11 cellular contexts compared by ENCODE assay signal in the genomic region with DNA sequence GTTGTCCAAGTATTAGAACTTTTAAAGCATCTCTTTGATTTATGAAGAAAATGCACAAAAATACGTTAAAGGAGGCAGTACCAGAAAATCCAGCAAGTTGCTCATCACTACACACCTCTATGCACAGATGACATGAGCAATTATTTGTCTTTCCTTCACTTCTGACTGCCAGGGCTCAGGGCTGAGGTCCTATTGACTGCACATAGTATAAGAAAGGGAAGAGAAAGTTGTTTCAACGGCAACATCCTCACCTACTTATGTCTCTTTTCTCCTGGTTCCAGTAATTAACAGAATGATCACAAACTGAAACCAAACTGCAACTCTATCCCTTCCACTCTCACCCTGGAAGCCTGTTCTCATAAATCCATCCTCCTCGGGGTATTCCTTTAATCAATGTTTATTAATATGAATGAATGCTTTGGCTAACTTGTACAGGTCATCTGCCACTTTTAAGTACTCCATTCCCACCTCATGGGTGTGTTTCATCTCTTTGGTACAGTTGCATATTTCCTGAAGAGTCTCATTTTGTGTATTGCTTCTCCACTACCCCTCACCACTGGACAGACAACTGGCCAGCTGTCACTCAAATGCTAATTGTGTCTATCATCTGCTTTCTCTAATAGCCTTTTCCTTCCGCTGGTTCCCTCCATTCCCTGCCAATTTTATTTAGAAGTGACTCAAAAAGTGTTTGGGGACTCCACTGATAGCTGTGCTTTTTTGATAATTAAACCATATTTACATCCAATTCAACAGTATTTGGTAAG. TPM values are rescaled to one million over a fixed set of nuclear protein-coding genes. Genes with fewer than 3 reads are reported as not detected.
DNase-seq lines count a peak whose midpoint lies in the region; ATAC-seq and TF ChIP-seq lines count a peak whose summit lies in the region.
"Had no signal": no experiment of that assay in that cellular context is flagged by ENCODE, and none has a peak within 500 bp of the region (broad histone marks: within the 10 kb centered on the region; RNA-seq: fewer than 3 reads in every experiment).

No MANE protein-coding gene starts in this region.

- H3K36me3 Mint-ChIP-seq in activated T-cell treated with anti-CD3 and anti-CD28 coated beads, Interleukin-2, amount 50 U/mL, for 72 hours (ENCODE audit: insufficient read depth in 2 of 2) = peaks cover 22 to 36% of the 10 kb centered on the region in 2 donors
- peaks cover 37% of the 10 kb centered on the region for H3K36me3 Mint-ChIP-seq in activated naive CD8-positive, alpha-beta T cell treated with anti-CD3 and anti-CD28 coated beads, Interleukin-2, amount 10 ng/mL, durations not matched to agents 7 days and 5 days
- peaks cover 23 to 41% of the 10 kb centered on the region in 2 donors for H3K36me3 Mint-ChIP-seq in stimulated activated naive B cell treated with anti-CD40 and anti-IgM and Interleukin-4, amounts not matched to agents 10 μg/mL and 1 μg/mL and 100 μg/mL, for 72 hours
- H3K36me3 Mint-ChIP-seq in endothelial cell (ENCODE audit: low read depth, unreplicated experiment) = peaks cover 9% of the 10 kb centered on the region

- peak overlapping the region; percentile 94 for H3K27ac Mint-ChIP-seq in activated T-cell treated with anti-CD3 and anti-CD28 coated beads, Interleukin-2, amount 50 U/mL, for 72 hours
- H3K27ac Mint-ChIP-seq in activated naive CD8-positive, alpha-beta T cell treated with anti-CD3 and anti-CD28 coated beads, Interleukin-2, amount 10 ng/mL, durations not matched to agents 7 days and 5 days = peak overlapping the region; percentile 89
- H3K27ac Mint-ChIP-seq in stimulated activated naive B cell treated with anti-CD40 and anti-IgM and Interleukin-4, amounts not matched to agents 10 μg/mL and 1 μg/mL and 100 μg/mL, for 72 hours = peak overlapping the region; percentile 78
- H3K27ac Mint-ChIP-seq in endothelial cell (ENCODE audit: unreplicated experiment) = no peak overlapping the region

- no peaks in the 10 kb centered on the region for H3K27me3 Mint-ChIP-seq in activated T-cell treated with anti-CD3 and anti-CD28 coated beads, Interleukin-2, amount 50 U/mL, for 72 hours (ENCODE audit: low read depth)
- no peaks in the 10 kb centered on the region for H3K27me3 Mint-ChIP-seq in activated naive CD8-positive, alpha-beta T cell treated with anti-CD3 and anti-CD28 coated beads, Interleukin-2, amount 10 ng/mL, durations not matched to agents 7 days and 5 days
- H3K27me3 Mint-ChIP-seq in stimulated activated naive B cell treated with anti-CD40 and anti-IgM and Interleukin-4, amounts not matched to agents 10 μg/mL and 1 μg/mL and 100 μg/mL, for 72 hours = no peaks in the 10 kb centered on the region
- H3K27me3 Mint-ChIP-seq in endothelial cell (ENCODE audit: unreplicated experiment) = peaks cover 2% of the 10 kb centered on the region

- H3K4me3 Mint-ChIP-seq in activated T-cell treated with anti-CD3 and anti-CD28 coated beads, Interleukin-2, amount 50 U/mL, for 72 hours = peak overlapping the region; percentile 69 to 89
- H3K4me3 Mint-ChIP-seq in activated naive CD8-positive, alpha-beta T cell treated with anti-CD3 and anti-CD28 coated beads, Interleukin-2, amount 10 ng/mL, durations not matched to agents 7 days and 5 days = peak overlapping the region; percentile 82
- H3K4me3 Mint-ChIP-seq in stimulated activated naive B cell treated with anti-CD40 and anti-IgM and Interleukin-4, amounts not matched to agents 10 μg/mL and 1 μg/mL and 100 μg/mL, for 72 hours = peak overlapping the region; percentile 76 to 77
- no peak overlapping the region for H3K4me3 Mint-ChIP-seq in endothelial cell (ENCODE audit: unreplicated experiment)

- DNase-seq in activated T-cell treated with anti-CD3 and anti-CD28 coated beads, Interleukin-2, amount 50 U/mL, for 72 hours = no peak
- no peak for DNase-seq in activated T-cell treated with anti-CD3 and anti-CD28 coated beads for 4 hours
- no peak for DNase-seq in activated naive CD8-positive, alpha-beta T cell treated with anti-CD3 and anti-CD28 coated beads, Interleukin-2, amount 10 ng/mL, durations not matched to agents 7 days and 5 days
- DNase-seq in stimulated activated naive B cell treated with anti-CD40 and anti-IgM and Interleukin-4, amounts not matched to agents 10 μg/mL and 1 μg/mL and 100 μg/mL, for 72 hours = no peak
- no peak for DNase-seq in H4 (ENCODE audit: low spot score)
- DNase-seq in superior temporal gyrus (ENCODE audit: extremely low spot score) = no peak
- no peak for DNase-seq in endothelial cell (ENCODE audit: low spot score)
- DNase-seq: NCI-H2081, retina, trophoblast cell had no signal

- ATAC-seq in activated T-cell treated with anti-CD3 and anti-CD28 coated beads, Interleukin-2, amount 50 U/mL, for 72 hours (replicated peaks in 1 of 2) = no peak
- ATAC-seq in HG03280 (IDR thresholded peaks at IDR 0.05; ENCODE audit: unreplicated experiment) = peak; percentile 47
- no peak for ATAC-seq in activated naive CD8-positive, alpha-beta T cell treated with anti-CD3 and anti-CD28 coated beads, Interleukin-2, amount 10 ng/mL, durations not matched to agents 7 days and 5 days (ENCODE audit: low read depth)
- peak; percentile 82 to 85 for ATAC-seq in stimulated activated naive B cell treated with anti-CD40 and anti-IgM and Interleukin-4, amounts not matched to agents 10 μg/mL and 1 μg/mL and 100 μg/mL, for 72 hours (replicated peaks)

- POLR2A ChIA-PET in activated naive CD8-positive, alpha-beta T cell treated with anti-CD3 and anti-CD28 coated beads, Interleukin-2, amount 10 ng/mL, durations not matched to agents 7 days and 5 days (lab: Charles Lee) = interaction anchor here (1.0 kb wide), 1 partner anchor 15 kb away, joined by 3 read pairs; no protein-coding TSS in a partner anchor

- H3K9me3 Mint-ChIP-seq in activated T-cell treated with anti-CD3 and anti-CD28 coated beads, Interleukin-2, amount 50 U/mL, for 72 hours = no peaks in the 10 kb centered on the region
- no peaks in the 10 kb centered on the region for H3K9me3 Mint-ChIP-seq in activated naive CD8-positive, alpha-beta T cell treated with anti-CD3 and anti-CD28 coated beads, Interleukin-2, amount 10 ng/mL, durations not matched to agents 7 days and 5 days
- H3K9me3 Mint-ChIP-seq in stimulated activated naive B cell treated with anti-CD40 and anti-IgM and Interleukin-4, amounts not matched to agents 10 μg/mL and 1 μg/mL and 100 μg/mL, for 72 hours = no peaks in the 10 kb centered on the region
- H3K9me3 Mint-ChIP-seq in endothelial cell (ENCODE audit: unreplicated experiment) = peaks cover 4% of the 10 kb centered on the region

- H3K4me1 Mint-ChIP-seq in activated T-cell treated with anti-CD3 and anti-CD28 coated beads, Interleukin-2, amount 50 U/mL, for 72 hours (ENCODE audit: low read depth) = peaks cover 83% of the 10 kb centered on the region
- peaks cover 68% of the 10 kb centered on the region for H3K4me1 Mint-ChIP-seq in activated naive CD8-positive, alpha-beta T cell treated with anti-CD3 and anti-CD28 coated beads, Interleukin-2, amount 10 ng/mL, durations not matched to agents 7 days and 5 days
- peaks cover 48 to 67% of the 10 kb centered on the region in 2 donors for H3K4me1 Mint-ChIP-seq in stimulated activated naive B cell treated with anti-CD40 and anti-IgM and Interleukin-4, amounts not matched to agents 10 μg/mL and 1 μg/mL and 100 μg/mL, for 72 hours
- H3K4me1 Mint-ChIP-seq in endothelial cell (ENCODE audit: unreplicated experiment) = peaks cover 5% of the 10 kb centered on the region

- TF ChIP-seq CTCF in endothelial cell (IDR thresholded peaks at IDR 0.05; ENCODE audit: unreplicated experiment) = no peak

RNA-seq across cellular contexts. Expression of a gene that starts 34.5 kb away (rescaled TPM):
- total RNA-seq in activated T-cell treated with anti-CD3 and anti-CD28 coated beads, Interleukin-2, amount 50 U/mL, for 72 hours = 100 to 1,000 TPM; 203 to 205 TPM
- total RNA-seq in activated naive CD8-positive, alpha-beta T cell treated with anti-CD3 and anti-CD28 coated beads, Interleukin-2, amount 10 ng/mL, durations not matched to agents 7 days and 5 days = 10 to 100 TPM; 80.1 to 87.3 TPM
- 9.6 and 15.9 TPM in 2 replicates for total RNA-seq in H4 (2014; rRNA removed; shearing (Covaris generic))
- 19.4 TPM for total RNA-seq in endothelial cell (ENCODE audit: unreplicated experiment)

RNA-seq across cellular contexts. Expression of a gene that starts 58.4 kb away (rescaled TPM):
- 100 to 1,000 TPM; 181 to 207 TPM for total RNA-seq in activated T-cell treated with anti-CD3 and anti-CD28 coated beads, Interleukin-2, amount 50 U/mL, for 72 hours
- 10 to 100 TPM; 90.8 to 96.0 TPM for total RNA-seq in activated naive CD8-positive, alpha-beta T cell treated with anti-CD3 and anti-CD28 coated beads, Interleukin-2, amount 10 ng/mL, durations not matched to agents 7 days and 5 days
- total RNA-seq in H4 (2014; rRNA removed; shearing (Covaris generic)) = 125 and 145 TPM in 2 replicates
- 58.0 TPM for total RNA-seq in endothelial cell (ENCODE audit: unreplicated experiment)

Comparison
In these comparisons a context has a peak if more than half of its experiments do, and no peak if none do; other contexts are left out.
1. ATAC-seq: peak in HG03280 (single experiment) and stimulated activated naive B cell treated with anti-CD40 and anti-IgM and Interleukin-4, amounts not matched to agents 10 μg/mL and 1 μg/mL and 100 μg/mL, for 72 hours (2 of 2); none in activated T-cell treated with anti-CD3 and anti-CD28 coated beads, Interleukin-2, amount 50 U/mL, for 72 hours (0 of 2) and activated naive CD8-positive, alpha-beta T cell treated with anti-CD3 and anti-CD28 coated beads, Interleukin-2, amount 10 ng/mL, durations not matched to agents 7 days and 5 days (single experiment).